Comparison of ENCODE assay signal across 9 cellular contexts in the genomic region with DNA sequence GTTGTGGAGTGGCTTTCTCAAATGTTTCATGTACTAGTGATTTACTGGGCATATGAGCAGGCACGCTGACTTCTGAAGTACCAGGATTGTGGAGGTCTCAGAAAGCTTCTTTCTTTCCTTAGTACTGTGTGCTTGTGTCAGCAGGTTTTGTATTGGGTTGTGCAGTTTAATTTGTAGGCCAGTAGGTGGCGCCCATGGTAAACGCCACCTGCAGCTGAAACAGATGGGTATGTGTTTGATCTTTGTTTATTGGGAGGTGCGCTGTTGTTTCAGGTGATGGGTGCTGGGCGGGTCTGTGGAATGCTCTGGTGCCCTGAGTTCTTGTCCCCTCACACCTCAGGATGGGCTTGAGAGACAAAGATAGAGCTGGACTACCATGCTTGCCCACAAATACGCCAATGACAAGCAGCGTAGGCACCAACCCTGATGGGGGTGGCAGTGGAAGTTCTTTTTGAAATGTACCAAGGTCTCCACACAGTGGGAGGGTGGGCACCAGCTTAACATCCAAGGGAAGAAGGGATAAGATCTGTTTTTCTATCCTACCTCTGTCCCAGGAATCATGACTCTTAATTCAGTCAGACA.
DNase-seq lines count a peak whose midpoint lies in the region; ATAC-seq, FAIRE-seq and TF ChIP-seq lines count a peak whose summit lies in the region.
"Had no signal": no experiment of that assay in that cellular context is flagged by ENCODE, and none has a peak within 500 bp of the region (broad histone marks: within the 10 kb centered on the region; RNA-seq: fewer than 3 reads in every experiment).

No MANE protein-coding gene starts in this region.

- peak; percentile 96 for ATAC-seq in HG02852 (IDR thresholded peaks at IDR 0.05; ENCODE audit: unreplicated experiment)
- no peak for ATAC-seq in activated CD8-positive, alpha-beta T cell treated with anti-CD3 and anti-CD28 coated beads, Interleukin-2, amount 10 ng/mL, durations not matched to agents 7 days and 5 days
- ATAC-seq in activated T-helper 17 cell treated with anti-CD3 and anti-CD28 coated beads, Interleukin-2, amount 50 U/mL, for 72 hours (replicated peaks) = no peak

- H3K4me3 Mint-ChIP-seq in activated CD8-positive, alpha-beta T cell treated with anti-CD3 and anti-CD28 coated beads, Interleukin-2, amount 10 ng/mL, durations not matched to agents 7 days and 5 days = no peak overlapping the region
- no peak overlapping the region for H3K4me3 Mint-ChIP-seq in activated T-helper 2 cell treated with anti-CD3 and anti-CD28 coated beads, Interferon-gamma antibody, Interleukin-2, Interleukin-4, amounts not matched to agents 10 μg/mL and 5 μg/mL and 100 μg/mL, durations not matched to agents 14 hours and 24 hours and 36 hours (ENCODE audit: low read depth)
- H3K4me3 Mint-ChIP-seq in activated T-helper 17 cell treated with anti-CD3 and anti-CD28 coated beads, Interleukin-2, amount 50 U/mL, for 72 hours = no peak overlapping the region
- H3K4me3 Mint-ChIP-seq: natural killer cell had no signal

- no peaks in the 10 kb centered on the region for H3K27me3 Mint-ChIP-seq in activated CD8-positive, alpha-beta T cell treated with anti-CD3 and anti-CD28 coated beads, Interleukin-2, amount 10 ng/mL, durations not matched to agents 7 days and 5 days (ENCODE audit: low read depth)
- H3K27me3 Mint-ChIP-seq in activated T-helper 2 cell treated with anti-CD3 and anti-CD28 coated beads, Interferon-gamma antibody, Interleukin-2, Interleukin-4, amounts not matched to agents 10 μg/mL and 5 μg/mL and 100 μg/mL, durations not matched to agents 14 hours and 24 hours and 36 hours (ENCODE audit: low read depth) = no peaks in the 10 kb centered on the region
- H3K27me3 Mint-ChIP-seq in activated T-helper 17 cell treated with anti-CD3 and anti-CD28 coated beads, Interleukin-2, amount 50 U/mL, for 72 hours = no peaks in the 10 kb centered on the region

- H3K4me1 ChIP-seq in kidney (ENCODE audit: control insufficient read depth in 1 of 2, insufficient read depth in 1 of 2, low read depth in 1 of 2, low read length in 2 of 2) = no peaks in the 10 kb centered on the region

- no peaks in the 10 kb centered on the region for H3K4me1 Mint-ChIP-seq in activated CD8-positive, alpha-beta T cell treated with anti-CD3 and anti-CD28 coated beads, Interleukin-2, amount 10 ng/mL, durations not matched to agents 7 days and 5 days (ENCODE audit: low read depth)
- no peaks in the 10 kb centered on the region for H3K4me1 Mint-ChIP-seq in activated T-helper 2 cell treated with anti-CD3 and anti-CD28 coated beads, Interferon-gamma antibody, Interleukin-2, Interleukin-4, amounts not matched to agents 10 μg/mL and 5 μg/mL and 100 μg/mL, durations not matched to agents 14 hours and 24 hours and 36 hours (ENCODE audit: low read depth)
- H3K4me1 Mint-ChIP-seq in activated T-helper 17 cell treated with anti-CD3 and anti-CD28 coated beads, Interleukin-2, amount 50 U/mL, for 72 hours = no peaks in the 10 kb centered on the region

- intact Hi-C loops in kidney (cut with DNase I) = no loop called here
- intact Hi-C loops in activated T-helper 2 cell treated with anti-CD3 and anti-CD28 coated beads, Interferon-gamma antibody, Interleukin-2, Interleukin-4, amounts not matched to agents 10 μg/mL and 5 μg/mL and 100 μg/mL, durations not matched to agents 14 hours and 24 hours and 36 hours (cut with micrococcal nuclease) = no loop called here

- H3K27ac ChIP-seq in kidney (ENCODE audit: low read depth in 2 of 2, low read length in 2 of 2) = no peak overlapping the region

- H3K36me3 Mint-ChIP-seq in activated CD8-positive, alpha-beta T cell treated with anti-CD3 and anti-CD28 coated beads, Interleukin-2, amount 10 ng/mL, durations not matched to agents 7 days and 5 days (ENCODE audit: low read depth) = no peaks in the 10 kb centered on the region
- no peaks in the 10 kb centered on the region for H3K36me3 Mint-ChIP-seq in activated T-helper 2 cell treated with anti-CD3 and anti-CD28 coated beads, Interferon-gamma antibody, Interleukin-2, Interleukin-4, amounts not matched to agents 10 μg/mL and 5 μg/mL and 100 μg/mL, durations not matched to agents 14 hours and 24 hours and 36 hours (ENCODE audit: low read depth)
- H3K36me3 Mint-ChIP-seq in activated T-helper 17 cell treated with anti-CD3 and anti-CD28 coated beads, Interleukin-2, amount 50 U/mL, for 72 hours (ENCODE audit: low read depth) = no peaks in the 10 kb centered on the region
- H3K36me3 Mint-ChIP-seq: natural killer cell had no signal

- no peaks in the 10 kb centered on the region for H3K36me3 ChIP-seq in kidney (ENCODE audit: control insufficient read depth in 1 of 2, insufficient read depth in 2 of 2, low read length in 2 of 2)

- H3K9ac ChIP-seq in kidney (ENCODE audit: low read length in 2 of 2) = no peak overlapping the region

- FAIRE-seq in GM18507 (lab: Jason Lieb, UNC) (peak; percentile 36), kidney (lab: Jason Lieb, UNC) (no peak)

- H3K27ac Mint-ChIP-seq in activated CD8-positive, alpha-beta T cell treated with anti-CD3 and anti-CD28 coated beads, Interleukin-2, amount 10 ng/mL, durations not matched to agents 7 days and 5 days = no peak overlapping the region
- H3K27ac Mint-ChIP-seq in activated T-helper 2 cell treated with anti-CD3 and anti-CD28 coated beads, Interferon-gamma antibody, Interleukin-2, Interleukin-4, amounts not matched to agents 10 μg/mL and 5 μg/mL and 100 μg/mL, durations not matched to agents 14 hours and 24 hours and 36 hours = no peak overlapping the region
- H3K27ac Mint-ChIP-seq in activated T-helper 17 cell treated with anti-CD3 and anti-CD28 coated beads, Interleukin-2, amount 50 U/mL, for 72 hours = no peak overlapping the region
- H3K27ac Mint-ChIP-seq: natural killer cell had no signal

- TF ChIP-seq CTCF in kidney (IDR thresholded peaks at IDR 0.05; ENCODE audit: borderline replicate concordance, extremely low read depth, insufficient read depth) = peak; percentile 54

- POLR2A ChIA-PET in activated CD8-positive, alpha-beta T cell treated with anti-CD3 and anti-CD28 coated beads, Interleukin-2, amount 10 ng/mL, durations not matched to agents 7 days and 5 days (lab: Charles Lee) = no interaction called here

- H3K9me3 Mint-ChIP-seq in activated CD8-positive, alpha-beta T cell treated with anti-CD3 and anti-CD28 coated beads, Interleukin-2, amount 10 ng/mL, durations not matched to agents 7 days and 5 days (ENCODE audit: insufficient read depth) = no peaks in the 10 kb centered on the region
- H3K9me3 Mint-ChIP-seq in activated T-helper 2 cell treated with anti-CD3 and anti-CD28 coated beads, Interferon-gamma antibody, Interleukin-2, Interleukin-4, amounts not matched to agents 10 μg/mL and 5 μg/mL and 100 μg/mL, durations not matched to agents 14 hours and 24 hours and 36 hours = no peaks in the 10 kb centered on the region
- H3K9me3 Mint-ChIP-seq in activated T-helper 17 cell treated with anti-CD3 and anti-CD28 coated beads, Interleukin-2, amount 50 U/mL, for 72 hours = no peaks in the 10 kb centered on the region
- H3K9me3 Mint-ChIP-seq: natural killer cell had no signal

- CTCF ChIA-PET in activated CD8-positive, alpha-beta T cell treated with anti-CD3 and anti-CD28 coated beads, Interleukin-2, amount 10 ng/mL, durations not matched to agents 7 days and 5 days (lab: Charles Lee) = interaction anchor here (0.8 kb wide), 1 partner anchor 11 kb away, joined by 3 read pairs; no protein-coding TSS in a partner anchor

- DNase-seq in CD1c-positive myeloid dendritic cell (ENCODE audit: extremely low spot score) (peak; percentile 21), GM18507 (ENCODE audit: extremely low spot score, insufficient read length, low read depth) (no peak), NCI-H1694 (lab: John Stamatoyannopoulos, UW) (peak; percentile 0), kidney (no peak)
- DNase-seq in activated CD8-positive, alpha-beta T cell treated with anti-CD3 and anti-CD28 coated beads, Interleukin-2, amount 10 ng/mL, durations not matched to agents 7 days and 5 days = peak; percentile 19
- DNase-seq in activated T-helper 2 cell treated with anti-CD3 and anti-CD28 coated beads, Interferon-gamma antibody, Interleukin-2, Interleukin-4, amounts not matched to agents 10 μg/mL and 5 μg/mL and 100 μg/mL, durations not matched to agents 14 hours and 24 hours and 36 hours (ENCODE audit: low spot score) = no peak
- DNase-seq: natural killer cell had no signal

- no peaks in the 10 kb centered on the region for H3K9me3 ChIP-seq in kidney (ENCODE audit: control insufficient read depth in 1 of 2, low read length in 2 of 2)

- H3K4me3 ChIP-seq in kidney (ENCODE audit: low read length in 2 of 2) = no peak overlapping the region

Comparison
In these comparisons a context has a peak if more than half of its experiments do, and no peak if none do; other contexts are left out.
1. DNase-seq: peak in CD1c-positive myeloid dendritic cell (single experiment), NCI-H1694 (single experiment) and activated CD8-positive, alpha-beta T cell treated with anti-CD3 and anti-CD28 coated beads, Interleukin-2, amount 10 ng/mL, durations not matched to agents 7 days and 5 days (single experiment); none in GM18507 (single experiment), kidney (single experiment) and activated T-helper 2 cell treated with anti-CD3 and anti-CD28 coated beads, Interferon-gamma antibody, Interleukin-2, Interleukin-4, amounts not matched to agents 10 μg/mL and 5 μg/mL and 100 μg/mL, durations not matched to agents 14 hours and 24 hours and 36 hours (single experiment).